In the genomic region with DNA sequence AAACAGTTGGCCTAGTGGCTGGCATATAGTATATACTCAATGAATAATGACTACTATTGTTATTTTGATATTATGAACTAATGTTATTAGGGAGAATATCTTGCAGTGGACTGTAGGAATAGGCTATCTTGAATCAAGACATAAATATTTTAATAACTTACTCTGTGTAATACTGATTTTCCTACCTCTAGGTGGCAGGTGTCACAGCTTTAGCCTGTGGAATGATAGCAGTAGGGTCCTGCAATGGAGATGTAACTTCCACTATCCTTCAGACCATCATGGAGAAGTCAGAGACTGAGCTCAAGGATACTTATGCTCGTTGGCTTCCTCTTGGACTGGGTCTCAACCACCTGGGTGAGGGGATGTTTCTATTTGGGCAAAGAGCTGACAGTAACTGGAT, we compare ENCODE assay signal across 10 cellular contexts. TPM values are rescaled to one million over a fixed set of nuclear protein-coding genes. Genes with fewer than 3 reads are reported as not detected.
DNase-seq lines count a peak whose midpoint lies in the region; ATAC-seq, FAIRE-seq and TF ChIP-seq lines count a peak whose summit lies in the region.
"Had no signal": no experiment of that assay in that cellular context is flagged by ENCODE, and none has a peak within 500 bp of the region (broad histone marks: within the 10 kb centered on the region; RNA-seq: fewer than 3 reads in every experiment).

No MANE protein-coding gene starts in this region.

- H3K36me3 Mint-ChIP-seq in astrocyte (ENCODE audit: low read depth, unreplicated experiment) (peaks cover 69% of the 10 kb centered on the region), memory B cell (peaks cover 39% of the 10 kb centered on the region)
- H3K36me3 Mint-ChIP-seq in activated T-helper 1 cell treated with anti-CD3 and anti-CD28 coated beads, Interleukin-12 subunit alpha, Interleukin-12 subunit beta, Interleukin-2, Interleukin-4 antibody, amounts not matched to agents 30 ng/mL and 10 ng/mL and 1 ng/mL, durations not matched to agents 14 hours and 24 hours and 36 hours (ENCODE audit: low read depth) = peaks cover 74% of the 10 kb centered on the region

- FAIRE-seq in D721Med (lab: Jason Lieb, UNC) (no peak), astrocyte (lab: Jason Lieb, UNC) (no peak)

- peaks cover 59% of the 10 kb centered on the region for H3K79me2 ChIP-seq in astrocyte (ENCODE audit: insufficient read depth, low read length)

- H3K9me3 ChIP-seq in astrocyte (ENCODE audit: insufficient read depth, low read depth, low read length) = no peaks in the 10 kb centered on the region
- H3K9me3 ChIP-seq: lower lobe of right lung had no signal

- no peak overlapping the region for H3K27ac ChIP-seq in astrocyte (ENCODE audit: low read depth, low read length)
- H3K27ac ChIP-seq: lower lobe of right lung had no signal

- H3K4me3 Mint-ChIP-seq in astrocyte (ENCODE audit: unreplicated experiment) (no peak overlapping the region), memory B cell (no peak overlapping the region)
- H3K4me3 Mint-ChIP-seq in activated T-helper 1 cell treated with anti-CD3 and anti-CD28 coated beads, Interleukin-12 subunit alpha, Interleukin-12 subunit beta, Interleukin-2, Interleukin-4 antibody, amounts not matched to agents 30 ng/mL and 10 ng/mL and 1 ng/mL, durations not matched to agents 14 hours and 24 hours and 36 hours = no peak overlapping the region
- H3K4me3 Mint-ChIP-seq: T-cell had no signal

- H2AFZ ChIP-seq in astrocyte (ENCODE audit: low read depth, low read length) = no peak overlapping the region

- H3K27ac Mint-ChIP-seq in astrocyte (ENCODE audit: unreplicated experiment) (no peak overlapping the region), memory B cell (no peak overlapping the region)
- no peak overlapping the region for H3K27ac Mint-ChIP-seq in activated T-helper 1 cell treated with anti-CD3 and anti-CD28 coated beads, Interleukin-12 subunit alpha, Interleukin-12 subunit beta, Interleukin-2, Interleukin-4 antibody, amounts not matched to agents 30 ng/mL and 10 ng/mL and 1 ng/mL, durations not matched to agents 14 hours and 24 hours and 36 hours
- H3K27ac Mint-ChIP-seq: T-cell had no signal

- H3K4me1 ChIP-seq in astrocyte (ENCODE audit: insufficient read depth, low read length) = peaks cover 13% of the 10 kb centered on the region

- no peak overlapping the region for H3K4me2 ChIP-seq in astrocyte (ENCODE audit: low read length)

- peak; percentile 59 for ATAC-seq in memory B cell (ENCODE audit: low read depth)
- ATAC-seq in HG02610 (IDR thresholded peaks at IDR 0.05; ENCODE audit: unreplicated experiment) = no peak
- ATAC-seq in GM18909 (IDR thresholded peaks at IDR 0.05; ENCODE audit: poor library complexity, unreplicated experiment) = no peak

- no peaks in the 10 kb centered on the region for H3K27me3 ChIP-seq in astrocyte (ENCODE audit: insufficient read depth, low read length)

- no peak overlapping the region for H3K9ac ChIP-seq in astrocyte (ENCODE audit: low read length)

- H3K4me3 ChIP-seq in astrocyte (ENCODE audit: insufficient read depth, low read depth, low read length) = no peak overlapping the region
- H3K4me3 ChIP-seq: lower lobe of right lung had no signal

- H4K20me1 ChIP-seq in astrocyte (ENCODE audit: insufficient read depth, low read length) = peaks cover 84% of the 10 kb centered on the region

- DNase-seq in D721Med (ENCODE audit: insufficient read length, low spot score) (no peak), HT1080 (ENCODE audit: low read depth) (peak; percentile 26), astrocyte (ENCODE audit: low read depth) (no peak), memory B cell (ENCODE audit: low spot score in 2 of 2) (no peak), GM03348 (ENCODE audit: low spot score) (no peak)
- no peak for DNase-seq in activated T-helper 1 cell treated with anti-CD3 and anti-CD28 coated beads, Interleukin-12 subunit alpha, Interleukin-12 subunit beta, Interleukin-2, Interleukin-4 antibody, amounts not matched to agents 30 ng/mL and 10 ng/mL and 1 ng/mL, durations not matched to agents 14 hours and 24 hours and 36 hours (ENCODE audit: low spot score)
- DNase-seq: lower lobe of right lung, T-cell had no signal

- intact Hi-C loops in activated T-helper 1 cell treated with anti-CD3 and anti-CD28 coated beads, Interleukin-12 subunit alpha, Interleukin-12 subunit beta, Interleukin-2, Interleukin-4 antibody, amounts not matched to agents 30 ng/mL and 10 ng/mL and 1 ng/mL, durations not matched to agents 14 hours and 24 hours and 36 hours (cut with micrococcal nuclease) = no loop called here

- TF ChIP-seq CTCF in D721Med (IDR thresholded peaks at IDR 0.05; ENCODE audit: insufficient read depth, missing control alignments) = peak; percentile 25
- peak; percentile 39 for TF ChIP-seq CTCF in astrocyte (IDR thresholded peaks at IDR 0.05; ENCODE audit: insufficient read depth, low read depth, low read length)

- H3K36me3 ChIP-seq in astrocyte (ENCODE audit: insufficient read depth, low read length) = peaks cover 84% of the 10 kb centered on the region

- H3K9me3 Mint-ChIP-seq in astrocyte (ENCODE audit: unreplicated experiment) = no peaks in the 10 kb centered on the region
- no peaks in the 10 kb centered on the region for H3K9me3 Mint-ChIP-seq in memory B cell
- no peaks in the 10 kb centered on the region for H3K9me3 Mint-ChIP-seq in activated T-helper 1 cell treated with anti-CD3 and anti-CD28 coated beads, Interleukin-12 subunit alpha, Interleukin-12 subunit beta, Interleukin-2, Interleukin-4 antibody, amounts not matched to agents 30 ng/mL and 10 ng/mL and 1 ng/mL, durations not matched to agents 14 hours and 24 hours and 36 hours
- H3K9me3 Mint-ChIP-seq: T-cell had no signal

- H3K4me1 Mint-ChIP-seq in astrocyte (ENCODE audit: low read depth, unreplicated experiment) (peaks cover 23% of the 10 kb centered on the region), memory B cell (peaks cover 3% of the 10 kb centered on the region)
- H3K4me1 Mint-ChIP-seq in activated T-helper 1 cell treated with anti-CD3 and anti-CD28 coated beads, Interleukin-12 subunit alpha, Interleukin-12 subunit beta, Interleukin-2, Interleukin-4 antibody, amounts not matched to agents 30 ng/mL and 10 ng/mL and 1 ng/mL, durations not matched to agents 14 hours and 24 hours and 36 hours (ENCODE audit: low read depth) = peaks cover 21% of the 10 kb centered on the region

- H3K27me3 Mint-ChIP-seq in astrocyte (ENCODE audit: low read depth, unreplicated experiment) (no peaks in the 10 kb centered on the region), memory B cell (no peaks in the 10 kb centered on the region)
- no peaks in the 10 kb centered on the region for H3K27me3 Mint-ChIP-seq in activated T-helper 1 cell treated with anti-CD3 and anti-CD28 coated beads, Interleukin-12 subunit alpha, Interleukin-12 subunit beta, Interleukin-2, Interleukin-4 antibody, amounts not matched to agents 30 ng/mL and 10 ng/mL and 1 ng/mL, durations not matched to agents 14 hours and 24 hours and 36 hours (ENCODE audit: insufficient read depth)
- H3K27me3 Mint-ChIP-seq: T-cell had no signal

RNA-seq across cellular contexts. Expression of a gene that starts 6.5 kb away (rescaled TPM):
- total RNA-seq in HT1080 (2014; rRNA removed; shearing (Covaris generic)) = 1,567 and 1,674 TPM in 2 replicates
- polyA plus RNA-seq in HT1080 (2015; cell fraction: cytosol; rRNA removed) = 866 and 1,014 TPM in 2 replicates
- 1,098 and 1,261 TPM in 2 replicates for polyA plus RNA-seq in HT1080 (2015; cell fraction: nucleus; rRNA removed)
- 496 and 588 TPM in 2 replicates for total RNA-seq in astrocyte
- total RNA-seq in activated T-helper 1 cell treated with anti-CD3 and anti-CD28 coated beads, Interleukin-12 subunit alpha, Interleukin-12 subunit beta, Interleukin-2, Interleukin-4 antibody, amounts not matched to agents 30 ng/mL and 10 ng/mL and 1 ng/mL, durations not matched to agents 14 hours and 24 hours and 36 hours = 251 and 255 TPM in 2 replicates

RNA-seq across cellular contexts. Expression of a gene that starts 8.8 kb away (rescaled TPM):
- 750 and 760 TPM in 2 replicates for total RNA-seq in HT1080 (2014; rRNA removed; shearing (Covaris generic))
- 398 and 411 TPM in 2 replicates for polyA plus RNA-seq in HT1080 (2015; cell fraction: cytosol; rRNA removed)
- polyA plus RNA-seq in HT1080 (2015; cell fraction: nucleus; rRNA removed) = 1,428 and 1,429 TPM in 2 replicates
- total RNA-seq in astrocyte = 490 and 495 TPM in 2 replicates
- total RNA-seq in activated T-helper 1 cell treated with anti-CD3 and anti-CD28 coated beads, Interleukin-12 subunit alpha, Interleukin-12 subunit beta, Interleukin-2, Interleukin-4 antibody, amounts not matched to agents 30 ng/mL and 10 ng/mL and 1 ng/mL, durations not matched to agents 14 hours and 24 hours and 36 hours = 657 and 706 TPM in 2 replicates

RNA-seq across cellular contexts. Expression of a gene that starts 29.8 kb away (rescaled TPM):
- not detected in 2 replicates for total RNA-seq in HT1080 (2014; rRNA removed; shearing (Covaris generic))
- not detected in 2 replicates for polyA plus RNA-seq in HT1080 (2015; cell fraction: cytosol; rRNA removed)
- not detected in 2 replicates for polyA plus RNA-seq in HT1080 (2015; cell fraction: nucleus; rRNA removed)
- total RNA-seq in astrocyte = not detected in 2 replicates
- total RNA-seq in activated T-helper 1 cell treated with anti-CD3 and anti-CD28 coated beads, Interleukin-12 subunit alpha, Interleukin-12 subunit beta, Interleukin-2, Interleukin-4 antibody, amounts not matched to agents 30 ng/mL and 10 ng/mL and 1 ng/mL, durations not matched to agents 14 hours and 24 hours and 36 hours = not detected in 2 replicates
- total RNA-seq: lower lobe of right lung, T-cell had no signal

RNA-seq across cellular contexts. Expression of a gene that starts 31.8 kb away (rescaled TPM):
- total RNA-seq in HT1080 (2014; rRNA removed; shearing (Covaris generic)) = 61.8 and 71.7 TPM in 2 replicates
- polyA plus RNA-seq in HT1080 (2015; cell fraction: cytosol; rRNA removed) = 66.2 and 70.4 TPM in 2 replicates
- 70.6 and 75.6 TPM in 2 replicates for polyA plus RNA-seq in HT1080 (2015; cell fraction: nucleus; rRNA removed)
- 12.2 TPM in 2 replicates for total RNA-seq in astrocyte
- 7.5 and 9.2 TPM in 2 replicates for total RNA-seq in activated T-helper 1 cell treated with anti-CD3 and anti-CD28 coated beads, Interleukin-12 subunit alpha, Interleukin-12 subunit beta, Interleukin-2, Interleukin-4 antibody, amounts not matched to agents 30 ng/mL and 10 ng/mL and 1 ng/mL, durations not matched to agents 14 hours and 24 hours and 36 hours

RNA-seq across cellular contexts. Expression of a gene that starts 44.2 kb away (rescaled TPM):
- 3.6 and 10.5 TPM in 2 replicates for total RNA-seq in HT1080 (2014; rRNA removed; shearing (Covaris generic))
- polyA plus RNA-seq in HT1080 (2015; cell fraction: cytosol; rRNA removed) = 3.8 and 5.6 TPM in 2 replicates
- 0.33 and 1.5 TPM in 2 replicates for polyA plus RNA-seq in HT1080 (2015; cell fraction: nucleus; rRNA removed)
- 2.6 and 3.4 TPM in 2 replicates for total RNA-seq in astrocyte
- 0.15 and 0.52 TPM in 2 replicates for total RNA-seq in activated T-helper 1 cell treated with anti-CD3 and anti-CD28 coated beads, Interleukin-12 subunit alpha, Interleukin-12 subunit beta, Interleukin-2, Interleukin-4 antibody, amounts not matched to agents 30 ng/mL and 10 ng/mL and 1 ng/mL, durations not matched to agents 14 hours and 24 hours and 36 hours
- total RNA-seq: lower lobe of right lung had no signal
